Comparison of ENCODE assay signal across 17 cellular contexts in the genomic region with DNA sequence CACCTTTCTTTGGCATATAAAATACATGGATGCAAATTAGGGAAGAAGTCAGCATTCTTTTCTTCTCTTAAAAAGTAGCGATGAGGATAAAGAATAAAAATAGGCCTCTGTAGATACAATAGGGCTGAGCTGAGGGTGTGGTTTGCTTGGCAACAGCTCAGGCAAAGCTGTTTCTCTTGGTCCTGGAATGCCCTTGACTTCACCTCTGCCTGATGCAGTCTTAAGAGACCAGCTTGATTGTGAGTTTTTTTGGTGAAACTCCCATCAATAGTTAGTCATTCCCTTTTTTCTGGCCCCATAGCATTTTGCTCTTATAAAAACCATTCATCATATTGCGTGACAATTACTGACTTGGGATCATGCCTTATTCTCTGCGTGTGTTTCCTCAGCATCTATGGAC. TPM values are rescaled to one million over a fixed set of nuclear protein-coding genes. Genes with fewer than 3 reads are reported as not detected.
DNase-seq lines count a peak whose midpoint lies in the region; ATAC-seq and TF ChIP-seq lines count a peak whose summit lies in the region.
"Had no signal": no experiment of that assay in that cellular context is flagged by ENCODE, and none has a peak within 500 bp of the region (broad histone marks: within the 10 kb centered on the region; RNA-seq: fewer than 3 reads in every experiment).

No MANE protein-coding gene starts in this region.

- H3K9me3 Mint-ChIP-seq in neural progenitor cell, result no peaks in the 10 kb centered on the region
- H3K9me3 Mint-ChIP-seq: activated naive CD4-positive, alpha-beta T cell treated with anti-CD3 and anti-CD28 coated beads, Interleukin-2, amount 50 U/mL, for 24 hours; type B pancreatic cell had no signal

- no peak overlapping the region for H3K4me2 ChIP-seq in neural progenitor cell
- H3K4me2 ChIP-seq: A549, KMS-11 had no signal

- ATAC-seq in left ventricle myocardium superior, result peak; percentile 81
- no peak for ATAC-seq in GM21529 (IDR thresholded peaks at IDR 0.05; ENCODE audit: unreplicated experiment)

- no peak overlapping the region for H3K27ac Mint-ChIP-seq in neural progenitor cell
- H3K27ac Mint-ChIP-seq: activated naive CD4-positive, alpha-beta T cell treated with anti-CD3 and anti-CD28 coated beads, Interleukin-2, amount 50 U/mL, for 24 hours; T-helper 1 cell treated with Interleukin-12 subunit alpha and Interleukin-12 subunit beta and Interleukin-4 antibody, amounts not matched to agents 30 μg/mL and 1 μg/mL, for 36 hours; type B pancreatic cell had no signal

- H3K27me3 Mint-ChIP-seq in neural progenitor cell (ENCODE audit: insufficient read depth, low read depth), result no peaks in the 10 kb centered on the region
- H3K27me3 Mint-ChIP-seq: activated naive CD4-positive, alpha-beta T cell treated with anti-CD3 and anti-CD28 coated beads, Interleukin-2, amount 50 U/mL, for 24 hours; type B pancreatic cell had no signal

- H3K4me3 ChIP-seq in skeletal muscle tissue (ENCODE audit: low read length in 3 of 3), result no peak overlapping the region
- H3K4me3 ChIP-seq in neural progenitor cell, result no peak overlapping the region
- H3K4me3 ChIP-seq: A549, pancreas had no signal

- no peaks in the 10 kb centered on the region for H3K9me3 ChIP-seq in skeletal muscle tissue (ENCODE audit: control insufficient read depth in 3 of 3, low read length in 3 of 3)
- no peaks in the 10 kb centered on the region for H3K9me3 ChIP-seq in neural progenitor cell (ENCODE audit: low read depth)
- H3K9me3 ChIP-seq: A549, pancreas had no signal

- H3K27me3 ChIP-seq in skeletal muscle tissue (ENCODE audit: control insufficient read depth in 3 of 3, insufficient read depth in 3 of 3, low read length in 3 of 3), result no peaks in the 10 kb centered on the region
- no peaks in the 10 kb centered on the region for H3K27me3 ChIP-seq in neural progenitor cell
- H3K27me3 ChIP-seq: pancreas had no signal

- no peak overlapping the region for H3K4me3 Mint-ChIP-seq in neural progenitor cell
- H3K4me3 Mint-ChIP-seq: activated naive CD4-positive, alpha-beta T cell treated with anti-CD3 and anti-CD28 coated beads, Interleukin-2, amount 50 U/mL, for 24 hours; T-helper 1 cell treated with Interleukin-12 subunit alpha and Interleukin-12 subunit beta and Interleukin-4 antibody, amounts not matched to agents 30 μg/mL and 1 μg/mL, for 36 hours; type B pancreatic cell had no signal

- H3K9ac ChIP-seq in skeletal muscle tissue (ENCODE audit: low read depth in 1 of 3, low read length in 3 of 3) (no peak overlapping the region), neural progenitor cell (no peak overlapping the region)
- H3K9ac ChIP-seq: KMS-11 had no signal

- H3K4me1 ChIP-seq in skeletal muscle tissue (ENCODE audit: control insufficient read depth in 3 of 3, insufficient read depth in 3 of 3, low read length in 3 of 3) (peaks cover 13 to 16% (median 14%) of the 10 kb centered on the region in 3 donors), neural progenitor cell (peaks cover 7% of the 10 kb centered on the region)
- H3K4me1 ChIP-seq: A549, pancreas had no signal

- TF ChIP-seq CTCF in AG09319 (IDR thresholded peaks at IDR 0.05; ENCODE audit: low read depth, low read length) (no peak), neural progenitor cell (IDR thresholded peaks at IDR 0.05) (no peak)

- intact Hi-C loops in left ventricle myocardium superior (cut with micrococcal nuclease), result no loop called here

- H3K36me3 ChIP-seq in skeletal muscle tissue (ENCODE audit: control insufficient read depth in 3 of 3, insufficient read depth in 3 of 3, low read length in 3 of 3) (no peaks in the 10 kb centered on the region), neural progenitor cell (no peaks in the 10 kb centered on the region)
- H3K36me3 ChIP-seq: pancreas had no signal

- DNase-seq in AG09319 (ENCODE audit: extremely low read depth, low read depth) (peak; percentile 42), cerebellar cortex (ENCODE audit: low spot score) (peak; percentile 17), left ventricle myocardium superior (peak; percentile 38), neural progenitor cell (ENCODE audit: low spot score) (no peak), NCI-H82 (lab: John Stamatoyannopoulos, UW) (no peak), ACHN (no peak)
- DNase-seq: activated CD4-positive, alpha-beta T cell treated with anti-CD3 and anti-CD28 coated beads for 1 hour; central memory CD4-positive, alpha-beta T cell; NCI-H1105 treated with DMSO at 0.1 percent for 48 hours; pancreas had no signal

- no peaks in the 10 kb centered on the region for H3F3A ChIP-seq in neural progenitor cell (ENCODE audit: low read depth)

- H3K4me1 Mint-ChIP-seq in neural progenitor cell, result peaks cover 13% of the 10 kb centered on the region
- H3K4me1 Mint-ChIP-seq: activated naive CD4-positive, alpha-beta T cell treated with anti-CD3 and anti-CD28 coated beads, Interleukin-2, amount 50 U/mL, for 24 hours had no signal

- H4K20me1 ChIP-seq in neural progenitor cell (ENCODE audit: low read depth), result no peaks in the 10 kb centered on the region

- H3K27ac ChIP-seq in skeletal muscle tissue (ENCODE audit: low read depth, low read length) (peak overlapping the region; percentile 76), neural progenitor cell (no peak overlapping the region)
- H3K27ac ChIP-seq: KMS-11, pancreas had no signal

- H3K36me3 Mint-ChIP-seq in neural progenitor cell, result no peaks in the 10 kb centered on the region
- H3K36me3 Mint-ChIP-seq: type B pancreatic cell had no signal

- H3K79me2 ChIP-seq in neural progenitor cell (ENCODE audit: low read depth), result no peaks in the 10 kb centered on the region

- no peak overlapping the region for H2AFZ ChIP-seq in neural progenitor cell (replicated peaks)

- in situ Hi-C loops in ACHN (cut with HindIII; ENCODE audit: low pct_ligation_motif_present, low pct_unique_long_range_greater_than_20kb, low sequenced_read_pairs), result no loop called here

RNA-seq across cellular contexts. Expression of a gene that starts 42.1 kb away (rescaled TPM):
- total RNA-seq in left ventricle myocardium superior, result 44.9 TPM
- total RNA-seq in skeletal muscle tissue, result 32.9 TPM
- total RNA-seq in neural progenitor cell (ENCODE audit: low replicate concordance), result 40.7 and 60.9 TPM in 2 replicates

Comparison
In these comparisons a context has a peak if more than half of its experiments do, and no peak if none do; other contexts are left out.
1. DNase-seq: peak in AG09319 (single experiment), cerebellar cortex (single experiment) and left ventricle myocardium superior (single experiment); none in neural progenitor cell (single experiment), NCI-H82 (single experiment) and ACHN (single experiment).